In genomic region chr4:153197301-153197700, GRCh38 we compare ENCODE assay signal across 31 cellular contexts. TPM values are rescaled to one million over a fixed set of nuclear protein-coding genes. Genes with fewer than 3 reads are reported as not detected.
"Had no signal": no experiment of that assay in that cellular context is flagged by ENCODE, and none has a peak within 500 bp of the region (broad histone marks: within the 10 kb centered on the region; RNA-seq: fewer than 3 reads in every experiment).

No MANE protein-coding gene starts in this region.

- ATAC-seq: naive thymus-derived CD8-positive, alpha-beta T cell; natural killer cell treated with Interleukin-12 subunit alpha and Interleukin-12 subunit beta and Interleukin-15 and Interleukin-18, amount 100 ng/mL, for 72 hours; pancreas; right lobe of liver; stimulated activated memory B cell treated with anti-CD40 and anti-IgM and Interleukin-4, amounts not matched to agents 10 μg/mL and 1 μg/mL and 100 μg/mL, for 72 hours; stimulated activated naive CD8-positive, alpha-beta T cell treated with anti-CD3 and anti-CD28 coated beads, Interleukin-15, amount 100 ng/mL, for 72 hours; stimulated activated naive CD8-positive, alpha-beta T cell treated with anti-CD3 and anti-CD28 coated beads, Interleukin-15, Interleukin-2, amounts not matched to agents 100 U/mL and 50 U/mL, for 24 hours; upper lobe of right lung had no signal

- H3K36me3 ChIP-seq: neutrophil, pancreas, prostate gland, right atrium auricular region, right lobe of liver, spleen, suprapubic skin, tibial artery, transverse colon, upper lobe of right lung, uterus had no signal

- H3K27me3 Mint-ChIP-seq: stimulated activated naive CD8-positive, alpha-beta T cell treated with anti-CD3 and anti-CD28 coated beads, Interleukin-15, amount 100 ng/mL, for 72 hours; type B pancreatic cell had no signal

- H3K4me3 Mint-ChIP-seq: naive thymus-derived CD8-positive, alpha-beta T cell; natural killer cell treated with Interleukin-12 subunit alpha and Interleukin-12 subunit beta and Interleukin-15 and Interleukin-18, amount 100 ng/mL, for 72 hours; nephron progenitor cell; neural crest cell; stimulated activated memory B cell treated with anti-CD40 and anti-IgM and Interleukin-4, amounts not matched to agents 10 μg/mL and 1 μg/mL and 100 μg/mL, for 72 hours; stimulated activated naive CD8-positive, alpha-beta T cell treated with anti-CD3 and anti-CD28 coated beads, Interleukin-15, amount 100 ng/mL, for 72 hours; type B pancreatic cell had no signal

- H3K4me3 ChIP-seq: pancreas, prostate gland, right atrium auricular region, right lobe of liver, skin epidermis, smooth muscle cell, spleen, suprapubic skin, testis, tibial artery, transverse colon, upper lobe of right lung, uterus had no signal

- H3K9me3 Mint-ChIP-seq: naive thymus-derived CD8-positive, alpha-beta T cell; natural killer cell treated with Interleukin-12 subunit alpha and Interleukin-12 subunit beta and Interleukin-15 and Interleukin-18, amount 100 ng/mL, for 72 hours; nephron progenitor cell; neural crest cell; stimulated activated memory B cell treated with anti-CD40 and anti-IgM and Interleukin-4, amounts not matched to agents 10 μg/mL and 1 μg/mL and 100 μg/mL, for 72 hours; stimulated activated naive CD8-positive, alpha-beta T cell treated with anti-CD3 and anti-CD28 coated beads, Interleukin-15, amount 100 ng/mL, for 72 hours; type B pancreatic cell had no signal

- H3K27ac ChIP-seq: neutrophil, pancreas, prostate gland, right atrium auricular region, right lobe of liver, skin epidermis, spleen, suprapubic skin, testis, tibial artery, transverse colon, upper lobe of right lung, uterus had no signal

- H3K36me3 Mint-ChIP-seq: naive thymus-derived CD8-positive, alpha-beta T cell; natural killer cell treated with Interleukin-12 subunit alpha and Interleukin-12 subunit beta and Interleukin-15 and Interleukin-18, amount 100 ng/mL, for 72 hours; stimulated activated memory B cell treated with anti-CD40 and anti-IgM and Interleukin-4, amounts not matched to agents 10 μg/mL and 1 μg/mL and 100 μg/mL, for 72 hours; type B pancreatic cell had no signal

- H3K9me3 ChIP-seq: neutrophil, pancreas, prostate gland, right atrium auricular region, right lobe of liver, spleen, suprapubic skin, testis, tibial artery, transverse colon, upper lobe of right lung, uterus had no signal

- DNase-seq: naive thymus-derived CD8-positive, alpha-beta T cell; nephron progenitor cell; nucleus accumbens; pancreas; retina; right lobe of liver; spleen; stimulated activated CD4-positive, alpha-beta T cell treated with anti-CD3 and anti-CD28 coated beads, Interleukin-12 subunit alpha, Interleukin-12 subunit beta, amount 100 ng/mL, for 4 hours; stimulated activated CD4-positive, alpha-beta T cell treated with anti-CD3 and anti-CD28 coated beads, Interleukin-1b, Interleukin-23, amount 100 ng/mL, for 48 hours; stimulated activated CD4-positive, alpha-beta T cell treated with anti-CD3 and anti-CD28 coated beads, Interleukin-4, amount 100 ng/mL, for 1 hour; stimulated activated CD4-positive, alpha-beta T cell treated with anti-CD3 and anti-CD28 coated beads, Interleukin-4, amount 100 ng/mL, for 4 hours; stimulated activated CD8-positive, alpha-beta memory T cell treated with anti-CD3 and anti-CD28 coated beads, Interleukin-4, amount 100 ng/mL, for 48 hours; stimulated activated naive CD4-positive, alpha-beta T cell; stimulated activated naive CD8-positive, alpha-beta T cell treated with anti-CD3 and anti-CD28 coated beads, Interleukin-15, amount 100 ng/mL, for 72 hours; stimulated activated naive CD8-positive, alpha-beta T cell treated with anti-CD3 and anti-CD28 coated beads, Interleukin-15, Interleukin-2, amounts not matched to agents 100 U/mL and 50 U/mL, for 24 hours; substantia nigra; testis; tibial artery; transverse colon; upper lobe of right lung; uterus had no signal

- H3K27ac Mint-ChIP-seq: naive thymus-derived CD8-positive, alpha-beta T cell; natural killer cell treated with Interleukin-12 subunit alpha and Interleukin-12 subunit beta and Interleukin-15 and Interleukin-18, amount 100 ng/mL, for 72 hours; nephron progenitor cell; stimulated activated memory B cell treated with anti-CD40 and anti-IgM and Interleukin-4, amounts not matched to agents 10 μg/mL and 1 μg/mL and 100 μg/mL, for 72 hours; stimulated activated naive CD8-positive, alpha-beta T cell treated with anti-CD3 and anti-CD28 coated beads, Interleukin-15, amount 100 ng/mL, for 72 hours; type B pancreatic cell had no signal

- H3K27me3 ChIP-seq: neutrophil, pancreas, right atrium auricular region, right lobe of liver, spleen, suprapubic skin, testis, tibial artery, transverse colon, upper lobe of right lung, uterus had no signal

- H3K4me1 Mint-ChIP-seq: naive thymus-derived CD8-positive, alpha-beta T cell; neural crest cell; stimulated activated memory B cell treated with anti-CD40 and anti-IgM and Interleukin-4, amounts not matched to agents 10 μg/mL and 1 μg/mL and 100 μg/mL, for 72 hours; stimulated activated naive CD8-positive, alpha-beta T cell treated with anti-CD3 and anti-CD28 coated beads, Interleukin-15, amount 100 ng/mL, for 72 hours had no signal

- H3K4me1 ChIP-seq: pancreas, prostate gland, right atrium auricular region, right lobe of liver, spleen, suprapubic skin, testis, tibial artery, transverse colon, upper lobe of right lung, uterus had no signal

RNA-seq across cellular contexts. Expression of gene TRIM2, which starts 6.9 kb away (rescaled TPM):
- total RNA-seq: natural killer cell treated with Interleukin-12 subunit alpha and Interleukin-12 subunit beta and Interleukin-15 and Interleukin-18, amount 100 ng/mL, for 72 hours had no signal
